7 cellular contexts compared by ENCODE assay signal in genomic region chrX:147828719-147829118, GRCh38.
"Had no signal": no experiment of that assay in that cellular context is flagged by ENCODE, and none has a peak within 500 bp of the region (broad histone marks: within the 10 kb centered on the region; RNA-seq: fewer than 3 reads in every experiment).

No MANE protein-coding gene starts in this region.

- DNase-seq: IMR-90, KBM-7 had no signal

- H3K4me3 Mint-ChIP-seq: IgD-negative memory B cell had no signal

- FAIRE-seq: HepG2, HTR-8/SVneo, K562 had no signal

- H3K27me3 Mint-ChIP-seq: IgD-negative memory B cell had no signal

- ATAC-seq: HepG2, K562 had no signal

- H3K27ac ChIP-seq: HL-60 had no signal

- H3K4me3 ChIP-seq: K562 had no signal
